1 cellular context compared by ENCODE assay signal in the genomic region with DNA sequence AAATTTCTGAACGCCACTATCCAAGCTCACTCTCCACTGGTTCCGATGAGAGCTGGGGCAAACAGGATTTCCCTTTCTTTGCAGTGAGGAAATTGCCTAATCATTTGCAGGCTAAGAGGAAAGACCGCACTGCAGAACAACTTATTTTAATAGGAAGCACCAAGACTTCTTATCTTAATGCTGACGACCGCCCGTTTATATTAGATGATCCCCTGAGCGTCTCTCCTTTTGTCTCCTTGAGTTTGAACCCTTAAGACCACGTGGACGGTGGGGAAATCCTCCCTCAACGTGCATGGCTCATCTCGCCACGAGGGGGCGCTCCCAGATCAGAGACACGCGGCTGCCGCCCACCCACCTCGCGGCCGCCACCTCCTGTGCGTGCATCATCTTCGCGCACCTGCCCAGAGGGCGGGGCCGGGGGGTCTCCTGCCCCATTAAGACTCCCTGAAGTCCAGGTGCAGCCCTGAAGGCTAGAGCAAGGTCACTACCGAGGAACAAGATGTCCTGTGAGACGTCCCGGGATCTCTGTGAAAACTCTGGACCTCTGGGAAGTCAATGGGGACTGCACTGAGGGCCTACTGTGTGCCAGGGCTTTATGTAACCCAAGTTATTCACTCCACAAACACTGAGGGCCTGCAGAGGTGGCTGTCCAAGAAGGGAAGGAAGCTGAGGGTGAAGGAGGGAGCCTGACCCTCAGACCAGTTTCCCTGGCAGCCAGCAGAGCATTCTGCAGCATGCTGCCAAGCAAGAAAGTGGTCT.
A peak's percentile ranks its signal among the peaks of the same experiment; 100 is the strongest.
TF ChIP-seq lines count a peak whose summit lies in the region.

No MANE protein-coding gene starts in this region.

TF ChIP-seq in HepG2, 621 proteins besides CTCF, POLR2A, EP300 and RAD21 (continued from another document and continues in another):
- peak; percentile 54; the same call in 1 of the 2 replicates for TF ChIP-seq THAP9 (CRISPR knock-in tag; IDR thresholded peaks at IDR 0.05; ENCODE audit: borderline replicate concordance)
- TF ChIP-seq, protein P1, sequence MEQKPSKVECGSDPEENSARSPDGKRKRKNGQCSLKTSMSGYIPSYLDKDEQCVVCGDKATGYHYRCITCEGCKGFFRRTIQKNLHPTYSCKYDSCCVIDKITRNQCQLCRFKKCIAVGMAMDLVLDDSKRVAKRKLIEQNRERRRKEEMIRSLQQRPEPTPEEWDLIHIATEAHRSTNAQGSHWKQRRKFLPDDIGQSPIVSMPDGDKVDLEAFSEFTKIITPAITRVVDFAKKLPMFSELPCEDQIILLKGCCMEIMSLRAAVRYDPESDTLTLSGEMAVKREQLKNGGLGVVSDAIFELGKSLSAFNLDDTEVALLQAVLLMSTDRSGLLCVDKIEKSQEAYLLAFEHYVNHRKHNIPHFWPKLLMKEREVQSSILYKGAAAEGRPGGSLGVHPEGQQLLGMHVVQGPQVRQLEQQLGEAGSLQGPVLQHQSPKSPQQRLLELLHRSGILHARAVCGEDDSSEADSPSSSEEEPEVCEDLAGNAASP (CRISPR knock-in tag; IDR thresholded peaks at IDR 0.05; ENCODE audit: borderline replicate concordance), result 0 out of 2 replicates have a peak, but pooled peaks have one; percentile 45
- no peak for TF ChIP-seq GTF3A (CRISPR knock-in tag; conservative IDR thresholded peaks at IDR 0.05)
- peak; percentile 38 to 79; a peak in 3 of 4 replicates for TF ChIP-seq HMGXB4 (CRISPR knock-in tag; IDR thresholded peaks at IDR 0.05; ENCODE audit: borderline replicate concordance in 1 of 2, low read depth in 1 of 2)
- TF ChIP-seq, protein P2, sequence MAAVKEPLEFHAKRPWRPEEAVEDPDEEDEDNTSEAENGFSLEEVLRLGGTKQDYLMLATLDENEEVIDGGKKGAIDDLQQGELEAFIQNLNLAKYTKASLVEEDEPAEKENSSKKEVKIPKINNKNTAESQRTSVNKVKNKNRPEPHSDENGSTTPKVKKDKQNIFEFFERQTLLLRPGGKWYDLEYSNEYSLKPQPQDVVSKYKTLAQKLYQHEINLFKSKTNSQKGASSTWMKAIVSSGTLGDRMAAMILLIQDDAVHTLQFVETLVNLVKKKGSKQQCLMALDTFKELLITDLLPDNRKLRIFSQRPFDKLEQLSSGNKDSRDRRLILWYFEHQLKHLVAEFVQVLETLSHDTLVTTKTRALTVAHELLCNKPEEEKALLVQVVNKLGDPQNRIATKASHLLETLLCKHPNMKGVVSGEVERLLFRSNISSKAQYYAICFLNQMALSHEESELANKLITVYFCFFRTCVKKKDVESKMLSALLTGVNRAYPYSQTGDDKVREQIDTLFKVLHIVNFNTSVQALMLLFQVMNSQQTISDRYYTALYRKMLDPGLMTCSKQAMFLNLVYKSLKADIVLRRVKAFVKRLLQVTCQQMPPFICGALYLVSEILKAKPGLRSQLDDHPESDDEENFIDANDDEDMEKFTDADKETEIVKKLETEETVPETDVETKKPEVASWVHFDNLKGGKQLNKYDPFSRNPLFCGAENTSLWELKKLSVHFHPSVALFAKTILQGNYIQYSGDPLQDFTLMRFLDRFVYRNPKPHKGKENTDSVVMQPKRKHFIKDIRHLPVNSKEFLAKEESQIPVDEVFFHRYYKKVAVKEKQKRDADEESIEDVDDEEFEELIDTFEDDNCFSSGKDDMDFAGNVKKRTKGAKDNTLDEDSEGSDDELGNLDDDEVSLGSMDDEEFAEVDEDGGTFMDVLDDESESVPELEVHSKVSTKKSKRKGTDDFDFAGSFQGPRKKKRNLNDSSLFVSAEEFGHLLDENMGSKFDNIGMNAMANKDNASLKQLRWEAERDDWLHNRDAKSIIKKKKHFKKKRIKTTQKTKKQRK (IDR thresholded peaks at IDR 0.05; ENCODE audit: low read length), result no peak
- no peak for TF ChIP-seq CREM (IDR thresholded peaks at IDR 0.05)
- TF ChIP-seq CREM (CRISPR knock-in tag; IDR thresholded peaks at IDR 0.05), result no peak
- TF ChIP-seq ZNF407 (CRISPR knock-in tag; IDR thresholded peaks at IDR 0.05; ENCODE audit: not compliant biosample characterization), result no peak
- peak; percentile 80 for TF ChIP-seq MIER2 (CRISPR knock-in tag; IDR thresholded peaks at IDR 0.05)
- TF ChIP-seq TRAFD1 (CRISPR knock-in tag; IDR thresholded peaks at IDR 0.05; ENCODE audit: borderline replicate concordance), result no peak; the same call in 1 of the 2 replicates
- TF ChIP-seq ZNF460 (CRISPR knock-in tag; IDR thresholded peaks at IDR 0.05; ENCODE audit: borderline replicate concordance), result no peak
- TF ChIP-seq ZBTB25 (CRISPR knock-in tag; IDR thresholded peaks at IDR 0.05), result peak; percentile 19; the same call in 1 of the 2 replicates
- peak; percentile 87; the same call in 1 of the 2 replicates for TF ChIP-seq BORCS8-MEF2B (CRISPR knock-in tag; IDR thresholded peaks at IDR 0.05)
- TF ChIP-seq ZNF34 (CRISPR knock-in tag; IDR thresholded peaks at IDR 0.05; ENCODE audit: borderline replicate concordance), result no peak
- TF ChIP-seq MLLT10 (CRISPR knock-in tag; IDR thresholded peaks at IDR 0.05), result no peak
- TF ChIP-seq DMAP1 (CRISPR knock-in tag; IDR thresholded peaks at IDR 0.05), result peak; percentile 73
- no peak; the same call in 1 of the 2 replicates for TF ChIP-seq ZMAT3 (CRISPR knock-in tag; conservative IDR thresholded peaks at IDR 0.05)
- peak; percentile 79 for TF ChIP-seq RBM39 (IDR thresholded peaks at IDR 0.05; ENCODE audit: low read depth, low read length, poor library complexity, severe bottlenecking)
- TF ChIP-seq ZNF614 (CRISPR knock-in tag; IDR thresholded peaks at IDR 0.05; ENCODE audit: borderline replicate concordance), result peak; percentile 60; the same call in 1 of the 2 replicates
- TF ChIP-seq ZNF350 (CRISPR knock-in tag; IDR thresholded peaks at IDR 0.05; ENCODE audit: borderline replicate concordance, low read depth), result peak; percentile 52; the same call in 1 of the 2 replicates
- no peak for TF ChIP-seq ZNF17 (CRISPR knock-in tag; IDR thresholded peaks at IDR 0.05)
- peak; percentile 43; the same call in 1 of the 2 replicates for TF ChIP-seq MXD4 (CRISPR knock-in tag; IDR thresholded peaks at IDR 0.05)
- peak; percentile 88 for TF ChIP-seq ZBTB7B (CRISPR knock-in tag; IDR thresholded peaks at IDR 0.05)
- TF ChIP-seq NR3C1 (CRISPR knock-in tag; IDR thresholded peaks at IDR 0.05), result no peak
- TF ChIP-seq ZNF567 (CRISPR knock-in tag; IDR thresholded peaks at IDR 0.05; ENCODE audit: borderline replicate concordance), result 0 out of 2 replicates have a peak, but pooled peaks have one; percentile 34
